Comparison of ENCODE assay signal across 11 cellular contexts in the genomic region with DNA sequence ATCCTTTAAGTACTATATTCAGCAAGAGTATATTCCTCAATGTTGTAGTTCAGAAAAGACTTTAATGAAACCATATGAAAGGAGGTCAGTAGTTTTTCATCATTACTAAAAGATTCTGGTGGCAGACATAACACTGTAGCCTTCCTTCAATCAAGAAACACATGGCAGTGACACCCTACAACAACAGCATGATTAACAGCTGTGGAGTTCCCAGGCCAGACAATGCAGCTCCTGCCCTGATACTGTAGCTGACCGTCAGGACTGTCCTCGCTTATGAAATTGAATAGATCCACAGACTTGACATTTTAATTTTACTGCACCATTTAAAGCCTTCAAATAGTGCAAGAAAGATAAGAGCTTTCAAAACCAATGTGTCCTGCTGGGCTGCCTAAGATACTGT.
"Had no signal": no experiment of that assay in that cellular context is flagged by ENCODE, and none has a peak within 500 bp of the region (broad histone marks: within the 10 kb centered on the region; RNA-seq: fewer than 3 reads in every experiment).

No MANE protein-coding gene starts in this region.

- H3K36me3 Mint-ChIP-seq: natural killer cell had no signal

- H3K4me3 Mint-ChIP-seq: activated T-cell treated with anti-CD3 and anti-CD28 coated beads, Interleukin-2, amount 50 U/mL, for 24 hours; natural killer cell; type B pancreatic cell had no signal

- DNase-seq: activated CD4-positive, alpha-beta T cell treated with anti-CD3 and anti-CD28 coated beads, Interleukin-2, amount 50 U/mL, for 48 hours; activated naive CD4-positive, alpha-beta T cell treated with anti-CD3 and anti-CD28 coated beads, Interleukin-2, amount 50 U/mL, for 16 hours; activated T-cell treated with anti-CD3 and anti-CD28 coated beads, Interleukin-2, amount 50 U/mL, for 24 hours; left ventricle myocardium superior; mesenchymal stem cell; natural killer cell; right cardiac atrium; small intestine; stimulated activated CD4-positive, alpha-beta T cell treated with anti-CD3 and anti-CD28 coated beads, Interleukin-4, amount 100 ng/mL, for 24 hours; stimulated activated naive CD8-positive, alpha-beta T cell treated with anti-CD3 and anti-CD28 coated beads, Interleukin-15, Interleukin-2, amounts not matched to agents 100 U/mL and 50 U/mL, for 24 hours had no signal

- ATAC-seq: left ventricle myocardium superior; natural killer cell; right cardiac atrium; stimulated activated naive CD8-positive, alpha-beta T cell treated with anti-CD3 and anti-CD28 coated beads, Interleukin-15, Interleukin-2, amounts not matched to agents 100 U/mL and 50 U/mL, for 24 hours had no signal

- H3K9me3 Mint-ChIP-seq: activated T-cell treated with anti-CD3 and anti-CD28 coated beads, Interleukin-2, amount 50 U/mL, for 24 hours; natural killer cell; type B pancreatic cell had no signal

- H3K4me1 Mint-ChIP-seq: natural killer cell had no signal

- H3K27me3 Mint-ChIP-seq: activated T-cell treated with anti-CD3 and anti-CD28 coated beads, Interleukin-2, amount 50 U/mL, for 24 hours; type B pancreatic cell had no signal

- H3K27ac Mint-ChIP-seq: activated T-cell treated with anti-CD3 and anti-CD28 coated beads, Interleukin-2, amount 50 U/mL, for 24 hours; natural killer cell; type B pancreatic cell had no signal
